Comparison of ENCODE assay signal across 8 cellular contexts in genomic region chr15:90934949-90935751, GRCh38. TPM values are rescaled to one million over a fixed set of nuclear protein-coding genes. Genes with fewer than 3 reads are reported as not detected.
DNase-seq lines count a peak whose midpoint lies in the region; TF ChIP-seq lines count a peak whose summit lies in the region.

A gene with protein sequence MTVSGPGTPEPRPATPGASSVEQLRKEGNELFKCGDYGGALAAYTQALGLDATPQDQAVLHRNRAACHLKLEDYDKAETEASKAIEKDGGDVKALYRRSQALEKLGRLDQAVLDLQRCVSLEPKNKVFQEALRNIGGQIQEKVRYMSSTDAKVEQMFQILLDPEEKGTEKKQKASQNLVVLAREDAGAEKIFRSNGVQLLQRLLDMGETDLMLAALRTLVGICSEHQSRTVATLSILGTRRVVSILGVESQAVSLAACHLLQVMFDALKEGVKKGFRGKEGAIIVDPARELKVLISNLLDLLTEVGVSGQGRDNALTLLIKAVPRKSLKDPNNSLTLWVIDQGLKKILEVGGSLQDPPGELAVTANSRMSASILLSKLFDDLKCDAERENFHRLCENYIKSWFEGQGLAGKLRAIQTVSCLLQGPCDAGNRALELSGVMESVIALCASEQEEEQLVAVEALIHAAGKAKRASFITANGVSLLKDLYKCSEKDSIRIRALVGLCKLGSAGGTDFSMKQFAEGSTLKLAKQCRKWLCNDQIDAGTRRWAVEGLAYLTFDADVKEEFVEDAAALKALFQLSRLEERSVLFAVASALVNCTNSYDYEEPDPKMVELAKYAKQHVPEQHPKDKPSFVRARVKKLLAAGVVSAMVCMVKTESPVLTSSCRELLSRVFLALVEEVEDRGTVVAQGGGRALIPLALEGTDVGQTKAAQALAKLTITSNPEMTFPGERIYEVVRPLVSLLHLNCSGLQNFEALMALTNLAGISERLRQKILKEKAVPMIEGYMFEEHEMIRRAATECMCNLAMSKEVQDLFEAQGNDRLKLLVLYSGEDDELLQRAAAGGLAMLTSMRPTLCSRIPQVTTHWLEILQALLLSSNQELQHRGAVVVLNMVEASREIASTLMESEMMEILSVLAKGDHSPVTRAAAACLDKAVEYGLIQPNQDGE (plus strand): TSS chr15:90935285. CDS start chr15:90935325, 40 bp downstream.

- peaks cover 6% of the 10 kb centered on the region for H3K36me3 Mint-ChIP-seq in neural crest cell (ENCODE audit: low read depth)

- H3K4me3 ChIP-seq in H7 (ENCODE audit: insufficient read depth, low read depth, low read length): peak within 1 kb of the TSS; percentile 74
- H3K4me3 ChIP-seq in stomach smooth muscle (ENCODE audit: low read length in 2 of 2): peak within 1 kb of the TSS; percentile 65 to 85

- TF ChIP-seq CTCF in neural crest cell (conservative IDR thresholded peaks at IDR 0.05): no peak

- H3K4me1 ChIP-seq in stomach smooth muscle (ENCODE audit: control insufficient read depth, insufficient read depth, low read length): peaks cover 50% of the 10 kb centered on the region

- no peaks in the 10 kb centered on the region for H3K9me3 ChIP-seq in stomach smooth muscle (ENCODE audit: control insufficient read depth in 2 of 2, low read length in 2 of 2)

- H3K9me3 Mint-ChIP-seq in neural crest cell: no peaks in the 10 kb centered on the region

- H3K27ac ChIP-seq in stomach smooth muscle (ENCODE audit: low read length): peak within 1 kb of the TSS; percentile 55

- no peaks in the 10 kb centered on the region; the same call in 1 of the 2 replicates for H3K27me3 ChIP-seq in H7 (ENCODE audit: control insufficient read depth, insufficient read depth, low read length)
- no peaks in the 10 kb centered on the region for H3K27me3 ChIP-seq in stomach smooth muscle (ENCODE audit: control insufficient read depth in 1 of 2, insufficient read depth in 2 of 2, low read length in 2 of 2)

- no peaks in the 10 kb centered on the region for H3K27me3 Mint-ChIP-seq in neural crest cell (ENCODE audit: low read depth)

- peak; percentile 72 for TF ChIP-seq POLR2A in Raji (IDR thresholded peaks at IDR 0.05; ENCODE audit: insufficient read depth, low read depth, low read length)

- peak within 1 kb of the TSS; percentile 79 to 86 for H3K9ac ChIP-seq in stomach smooth muscle (ENCODE audit: low read length in 2 of 2)

- peak within 1 kb of the TSS; percentile 81 for H3K27ac Mint-ChIP-seq in neural crest cell (ENCODE audit: unreplicated experiment)

- H3K36me3 ChIP-seq in H7 (replicated peaks; ENCODE audit: control insufficient read depth, insufficient read depth, low read length): peaks cover 16% of the 10 kb centered on the region
- H3K36me3 ChIP-seq in stomach smooth muscle (ENCODE audit: control insufficient read depth in 2 of 2, insufficient read depth in 2 of 2, low read length in 2 of 2): peaks cover 11 to 14% of the 10 kb centered on the region in 2 donors

- peak; percentile 96 for DNase-seq in ELF-1 (ENCODE audit: low read depth, low spot score)
- peak; percentile 100 for DNase-seq in H7
- peak; percentile 82 for DNase-seq in M059J (ENCODE audit: low read depth)
- peak; percentile 98 for DNase-seq in activated effector memory CD4-positive, alpha-beta T cell treated with anti-CD3 and anti-CD28 coated beads, Interleukin-2, amount 50 U/mL, for 16 hours
- DNase-seq in fibroblast of the conjunctiva (ENCODE audit: low read depth): peak; percentile 55
- DNase-seq in neural crest cell (ENCODE audit: low read depth, low spot score): peak; percentile 89

- peak within 1 kb of the TSS; percentile 91 for H3K4me3 Mint-ChIP-seq in neural crest cell

- H3K4me1 Mint-ChIP-seq in neural crest cell: peaks cover 32% of the 10 kb centered on the region

RNA-seq across cellular contexts. Expression of the gene that starts here (rescaled TPM):
- total RNA-seq in H7 (2014; rRNA removed; shearing (Covaris generic)): 85.9 and 87.2 TPM in 2 replicates
- 34.0 and 54.9 TPM in 2 replicates for total RNA-seq in M059J (2014; rRNA removed; shearing (Covaris generic))
- total RNA-seq in neural crest cell: 65.4 and 73.8 TPM in 2 replicates

Comparison
In these comparisons a context has a peak if more than half of its experiments do, and no peak if none do; other contexts are left out.
1. Peak in every context shown above with its lines: DNase-seq, H3K4me3 ChIP-seq and H3K27ac ChIP-seq.